Comparison of ENCODE assay signal across 8 cellular contexts in genomic region chr14:34538871-34539406, GRCh38.
A peak's percentile ranks its signal among the peaks of the same experiment; 100 is the strongest.
DNase-seq lines count a peak whose midpoint lies in the region; ATAC-seq and TF ChIP-seq lines count a peak whose summit lies in the region.

No MANE protein-coding gene starts in this region.

- peak overlapping the region; percentile 88 for H3K9ac ChIP-seq in KMS-11

- no peaks in the 10 kb centered on the region for H4K20me1 ChIP-seq in KMS-11 (ENCODE audit: insufficient read depth)

- peak overlapping the region; percentile 52 for H3K4me2 ChIP-seq in KMS-11

- intact Hi-C loops in posterior cingulate gyrus (cut with DNase I), result loop anchor here (5.0 kb wide), 1 partner anchor 77 kb away; the partner anchor contains the start of gene SPTSSA

- no peak overlapping the region for H3K4me3 ChIP-seq in KMS-11 (IDR thresholded peaks at IDR 0.05; ENCODE audit: insufficient read depth, low read depth, low read length)
- H3K4me3 ChIP-seq in effector memory CD4-positive, alpha-beta T cell (ENCODE audit: insufficient read depth, low read depth, low read length, poor library complexity, severe bottlenecking), result peak overlapping the region; percentile 77
- H3K4me3 ChIP-seq in neutrophil (ENCODE audit: low read depth in 1 of 2, low read length in 1 of 2), result peak overlapping the region; percentile 90 to 96

- peak in 1 of 3 donors; percentile 16 for DNase-seq in effector memory CD4-positive, alpha-beta T cell
- DNase-seq in posterior cingulate gyrus, result no peak
- DNase-seq in stimulated activated CD4-positive, alpha-beta T cell treated with anti-CD3 and anti-CD28 coated beads, Interleukin-12 subunit alpha, Interleukin-12 subunit beta, amount 100 ng/mL, for 4 hours, result no peak

- H2AFZ ChIP-seq in KMS-11 (ENCODE audit: low read depth), result peak overlapping the region; percentile 53; the same call in 1 of the 2 replicates

- H3K27me3 ChIP-seq in KMS-11 (ENCODE audit: insufficient read depth, low read depth), result no peaks in the 10 kb centered on the region
- no peaks in the 10 kb centered on the region for H3K27me3 ChIP-seq in effector memory CD4-positive, alpha-beta T cell (replicated peaks; ENCODE audit: control insufficient read depth, insufficient read depth, low read length, poor library complexity, severe bottlenecking)
- H3K27me3 ChIP-seq in neutrophil, result no peaks in the 10 kb centered on the region

- no peaks in the 10 kb centered on the region for H3K36me3 ChIP-seq in KMS-11 (ENCODE audit: insufficient read depth)
- H3K36me3 ChIP-seq in effector memory CD4-positive, alpha-beta T cell (ENCODE audit: control insufficient read depth, insufficient read depth, low read length), result peaks cover 5% of the 10 kb centered on the region
- H3K36me3 ChIP-seq in neutrophil, result peaks cover 28% of the 10 kb centered on the region

- H3K27ac ChIP-seq in KMS-11 (peak overlapping the region; percentile 58), neutrophil (peak overlapping the region; percentile 98)
- peak overlapping the region; percentile 93 for H3K27ac ChIP-seq in effector memory CD4-positive, alpha-beta T cell (ENCODE audit: insufficient read depth, low read length, poor library complexity, severe bottlenecking)

- peak; percentile 15 for ATAC-seq in GM18498 (IDR thresholded peaks at IDR 0.05; ENCODE audit: unreplicated experiment)
- no peak for ATAC-seq in GM18517 (IDR thresholded peaks at IDR 0.05; ENCODE audit: unreplicated experiment)
- ATAC-seq in GM18868 (IDR thresholded peaks at IDR 0.05; ENCODE audit: unreplicated experiment), result no peak

- H3K9me3 ChIP-seq in effector memory CD4-positive, alpha-beta T cell (ENCODE audit: control insufficient read depth, low read length), result no peaks in the 10 kb centered on the region
- no peaks in the 10 kb centered on the region for H3K9me3 ChIP-seq in neutrophil

- H3K4me1 ChIP-seq in KMS-11 (ENCODE audit: low read depth, poor library complexity, severe bottlenecking), result peaks cover 17% of the 10 kb centered on the region
- H3K4me1 ChIP-seq in effector memory CD4-positive, alpha-beta T cell (ENCODE audit: control insufficient read depth, insufficient read depth, low read length, poor library complexity, severe bottlenecking), result peaks cover 14% of the 10 kb centered on the region
- peaks cover 17 to 24% of the 10 kb centered on the region in 2 experiments for H3K4me1 ChIP-seq in neutrophil (ENCODE audit: control insufficient read depth in 1 of 2, insufficient read depth in 1 of 2, low read depth in 1 of 2, low read length in 1 of 2)

- H3K79me2 ChIP-seq in KMS-11 (ENCODE audit: insufficient read depth, low read depth), result peaks cover 16% of the 10 kb centered on the region

- TF ChIP-seq CTCF in KMS-11 (conservative IDR thresholded peaks at IDR 0.05; ENCODE audit: low read depth, low read length), result no peak
- no peak for TF ChIP-seq CTCF in neutrophil (IDR thresholded peaks at IDR 0.05)
